1 cellular context compared by ENCODE assay signal in the genomic region with DNA sequence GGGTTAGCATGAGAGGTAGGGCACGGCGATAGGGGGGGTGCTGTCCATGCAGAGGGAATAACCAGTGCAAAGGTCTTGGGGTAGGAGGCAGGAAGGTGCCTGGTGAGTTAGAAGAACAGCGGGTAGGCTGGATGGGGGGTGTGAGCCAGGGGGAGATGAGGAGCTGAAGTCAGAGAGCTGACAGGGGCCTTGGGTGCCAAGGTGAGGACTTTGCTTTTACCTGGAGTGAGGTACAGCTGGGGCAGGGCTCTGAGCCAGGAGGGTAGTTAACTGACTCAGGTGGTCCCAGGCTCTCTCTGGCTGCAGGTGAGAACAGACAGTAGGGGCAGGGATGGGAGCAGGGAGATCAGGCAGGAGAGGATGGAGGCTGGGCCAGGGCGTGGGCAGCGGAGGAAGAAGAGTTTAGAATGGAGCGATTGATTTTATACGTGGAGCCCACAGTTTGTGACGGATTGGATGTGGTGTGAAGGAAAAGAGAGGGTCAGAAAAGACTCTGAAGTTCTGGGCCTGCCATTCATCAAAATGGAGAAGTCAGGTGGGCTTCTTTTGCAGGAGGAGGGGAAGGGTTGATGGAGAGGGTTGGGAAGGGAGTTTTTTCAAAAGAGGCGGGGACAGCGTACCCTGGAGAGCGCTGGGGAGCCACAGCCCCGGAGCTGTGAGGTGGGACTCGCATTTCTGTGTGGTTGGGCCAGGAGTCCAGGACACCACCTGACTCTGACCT.
A peak's percentile ranks its signal among the peaks of the same experiment; 100 is the strongest.
TF ChIP-seq lines count a peak whose summit lies in the region.

No MANE protein-coding gene starts in this region.

TF ChIP-seq in K562, 482 proteins besides CTCF, POLR2A, EP300 and RAD21:
- TF ChIP-seq, protein P1, sequence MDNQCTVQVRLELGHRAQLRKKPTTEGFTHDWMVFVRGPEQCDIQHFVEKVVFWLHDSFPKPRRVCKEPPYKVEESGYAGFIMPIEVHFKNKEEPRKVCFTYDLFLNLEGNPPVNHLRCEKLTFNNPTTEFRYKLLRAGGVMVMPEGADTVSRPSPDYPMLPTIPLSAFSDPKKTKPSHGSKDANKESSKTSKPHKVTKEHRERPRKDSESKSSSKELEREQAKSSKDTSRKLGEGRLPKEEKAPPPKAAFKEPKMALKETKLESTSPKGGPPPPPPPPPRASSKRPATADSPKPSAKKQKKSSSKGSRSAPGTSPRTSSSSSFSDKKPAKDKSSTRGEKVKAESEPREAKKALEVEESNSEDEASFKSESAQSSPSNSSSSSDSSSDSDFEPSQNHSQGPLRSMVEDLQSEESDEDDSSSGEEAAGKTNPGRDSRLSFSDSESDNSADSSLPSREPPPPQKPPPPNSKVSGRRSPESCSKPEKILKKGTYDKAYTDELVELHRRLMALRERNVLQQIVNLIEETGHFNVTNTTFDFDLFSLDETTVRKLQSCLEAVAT (IDR thresholded peaks at IDR 0.05) = 0 out of 4 replicates have a peak, but pooled peaks of 1 of the 2 experiments have one; percentile 56
- TF ChIP-seq, protein P2, sequence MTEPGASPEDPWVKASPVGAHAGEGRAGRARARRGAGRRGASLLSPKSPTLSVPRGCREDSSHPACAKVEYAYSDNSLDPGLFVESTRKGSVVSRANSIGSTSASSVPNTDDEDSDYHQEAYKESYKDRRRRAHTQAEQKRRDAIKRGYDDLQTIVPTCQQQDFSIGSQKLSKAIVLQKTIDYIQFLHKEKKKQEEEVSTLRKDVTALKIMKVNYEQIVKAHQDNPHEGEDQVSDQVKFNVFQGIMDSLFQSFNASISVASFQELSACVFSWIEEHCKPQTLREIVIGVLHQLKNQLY (CRISPR knock-in tag; conservative IDR thresholded peaks at IDR 0.05) = no peak
- no peak; a peak in 1 of 4 replicates for TF ChIP-seq NONO (IDR thresholded peaks at IDR 0.05; ENCODE audit: low read depth in 2 of 2, low read length in 1 of 2)
- TF ChIP-seq, protein P3, sequence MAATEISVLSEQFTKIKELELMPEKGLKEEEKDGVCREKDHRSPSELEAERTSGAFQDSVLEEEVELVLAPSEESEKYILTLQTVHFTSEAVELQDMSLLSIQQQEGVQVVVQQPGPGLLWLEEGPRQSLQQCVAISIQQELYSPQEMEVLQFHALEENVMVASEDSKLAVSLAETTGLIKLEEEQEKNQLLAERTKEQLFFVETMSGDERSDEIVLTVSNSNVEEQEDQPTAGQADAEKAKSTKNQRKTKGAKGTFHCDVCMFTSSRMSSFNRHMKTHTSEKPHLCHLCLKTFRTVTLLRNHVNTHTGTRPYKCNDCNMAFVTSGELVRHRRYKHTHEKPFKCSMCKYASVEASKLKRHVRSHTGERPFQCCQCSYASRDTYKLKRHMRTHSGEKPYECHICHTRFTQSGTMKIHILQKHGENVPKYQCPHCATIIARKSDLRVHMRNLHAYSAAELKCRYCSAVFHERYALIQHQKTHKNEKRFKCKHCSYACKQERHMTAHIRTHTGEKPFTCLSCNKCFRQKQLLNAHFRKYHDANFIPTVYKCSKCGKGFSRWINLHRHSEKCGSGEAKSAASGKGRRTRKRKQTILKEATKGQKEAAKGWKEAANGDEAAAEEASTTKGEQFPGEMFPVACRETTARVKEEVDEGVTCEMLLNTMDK (IDR thresholded peaks at IDR 0.05; ENCODE audit: borderline replicate concordance, insufficient read depth, low read depth, low read length, poor library complexity, severe bottlenecking) = no peak
